Comparison of ENCODE assay signal across 8 cellular contexts in genomic region chr10:12068467-12069269, GRCh38. TPM values are rescaled to one million over a fixed set of nuclear protein-coding genes. Genes with fewer than 3 reads are reported as not detected.
A peak's percentile ranks its signal among the peaks of the same experiment; 100 is the strongest.
DNase-seq lines count a peak whose midpoint lies in the region; TF ChIP-seq lines count a peak whose summit lies in the region.

Gene DHTKD1, plus strand, starts transcription at chr10:12068954. Its CDS starts 80 bp downstream, at chr10:12069034.

- peaks cover 19% of the 10 kb centered on the region for H3K4me1 Mint-ChIP-seq in neural crest cell

- H3K4me3 ChIP-seq in HAP-1 (peak within 1 kb of the TSS; percentile 98), MM.1S (ENCODE audit: low read length) (peak within 1 kb of the TSS; percentile 89), fibroblast of villous mesenchyme (ENCODE audit: low read depth, low read length) (peak within 1 kb of the TSS; percentile 73), stomach smooth muscle (ENCODE audit: low read length in 2 of 2) (peak within 1 kb of the TSS; percentile 82 to 92)

- no peaks in the 10 kb centered on the region for H3K9me2 ChIP-seq in MM.1S (replicated peaks; ENCODE audit: insufficient read depth, low read length)

- 0 out of 2 replicates have a peak, but pooled peaks cover 5% of the 10 kb centered on the region for H3F3A ChIP-seq in MM.1S (ENCODE audit: insufficient read depth, low read length)

- no peaks in the 10 kb centered on the region for H3K27me3 Mint-ChIP-seq in neural crest cell (ENCODE audit: low read depth)

- H3K36me3 Mint-ChIP-seq in neural crest cell (ENCODE audit: low read depth) = no peaks in the 10 kb centered on the region

- peaks cover 23% of the 10 kb centered on the region for H3K79me2 ChIP-seq in MM.1S (ENCODE audit: low read length)

- peaks cover 3% of the 10 kb centered on the region for H3K9me3 Mint-ChIP-seq in neural crest cell

- peak within 1 kb of the TSS; percentile 90 for H3K4me3 Mint-ChIP-seq in neural crest cell

- peak within 1 kb of the TSS; percentile 69 for H3K4me2 ChIP-seq in MM.1S (ENCODE audit: low read depth, low read length)

- no peaks in the 10 kb centered on the region for H3K9me3 ChIP-seq in HAP-1
- no peaks in the 10 kb centered on the region for H3K9me3 ChIP-seq in MM.1S (replicated peaks; ENCODE audit: insufficient read depth, low read length)
- H3K9me3 ChIP-seq in stomach smooth muscle (ENCODE audit: control insufficient read depth in 2 of 2, low read length in 2 of 2) = no peaks in the 10 kb centered on the region

- peak within 1 kb of the TSS; percentile 52; the same call in 1 of the 2 replicates for H3K27ac ChIP-seq in MM.1S (ENCODE audit: low read length)
- H3K27ac ChIP-seq in stomach smooth muscle (ENCODE audit: low read length) = peak within 1 kb of the TSS; percentile 66

- TF ChIP-seq CTCF in MM.1S (IDR thresholded peaks at IDR 0.05; ENCODE audit: low read length) = peak; percentile 18
- TF ChIP-seq CTCF in fibroblast of villous mesenchyme (IDR thresholded peaks at IDR 0.05; ENCODE audit: insufficient read depth, low read depth, low read length) = peak; percentile 39
- peak; percentile 59 for TF ChIP-seq CTCF in neural crest cell (conservative IDR thresholded peaks at IDR 0.05)

- H2AFZ ChIP-seq in MM.1S (ENCODE audit: low read length) = peak within 1 kb of the TSS; percentile 86

- H3K36me3 ChIP-seq in HAP-1 (replicated peaks) (no peaks in the 10 kb centered on the region; the same call in 1 of the 2 replicates), MM.1S (replicated peaks; ENCODE audit: insufficient read depth, low read length) (no peaks in the 10 kb centered on the region), stomach smooth muscle (ENCODE audit: control insufficient read depth in 2 of 2, insufficient read depth in 2 of 2, low read length in 2 of 2) (no peaks in the 10 kb centered on the region)

- peak within 1 kb of the TSS; percentile 91 for H3K9ac ChIP-seq in MM.1S (ENCODE audit: low read length)
- peak within 1 kb of the TSS; percentile 74 to 80 for H3K9ac ChIP-seq in stomach smooth muscle (ENCODE audit: low read length in 2 of 2)

- DNase-seq in GDM1 (lab: John Stamatoyannopoulos, UW) (peak; percentile 98), HAP-1 (ENCODE audit: low spot score in 2 of 2) (peak; percentile 97 to 100), MM.1S (peak; percentile 98), SIG-M5 (lab: John Stamatoyannopoulos, UW) (peak; percentile 80), activated gamma-delta T cell treated with Interleukin-2 at 50 U/mL for 16 hours (peak; percentile 98), fibroblast of villous mesenchyme (ENCODE audit: low read depth) (peak; percentile 98), neural crest cell (ENCODE audit: low read depth, low spot score) (peak; percentile 99)

- in situ Hi-C loops in HAP-1 (cut with MboI; ENCODE audit: low sequenced_read_pairs) = no loop called here

- H3K4me1 ChIP-seq in HAP-1 = peaks cover 20% of the 10 kb centered on the region
- H3K4me1 ChIP-seq in MM.1S (ENCODE audit: low read length) = no peaks in the 10 kb centered on the region
- peaks cover 6% of the 10 kb centered on the region for H3K4me1 ChIP-seq in stomach smooth muscle (ENCODE audit: control insufficient read depth, insufficient read depth, low read length)

- H3K27me3 ChIP-seq in HAP-1 (ENCODE audit: low read depth) = no peaks in the 10 kb centered on the region
- no peaks in the 10 kb centered on the region for H3K27me3 ChIP-seq in MM.1S (replicated peaks; ENCODE audit: insufficient read depth, low read length)
- H3K27me3 ChIP-seq in stomach smooth muscle (ENCODE audit: control insufficient read depth in 1 of 2, insufficient read depth in 2 of 2, low read length in 2 of 2) = no peaks in the 10 kb centered on the region

- H3K27ac Mint-ChIP-seq in neural crest cell (ENCODE audit: unreplicated experiment) = peak within 1 kb of the TSS; percentile 97

- no peaks in the 10 kb centered on the region for H4K20me1 ChIP-seq in MM.1S (ENCODE audit: insufficient read depth, low read length)

RNA-seq across cellular contexts. Expression of gene DHTKD1, which starts in this region (rescaled TPM):
- 20.6 and 30.7 TPM in 2 replicates for total RNA-seq in fibroblast of villous mesenchyme
- 55.3 and 56.1 TPM in 2 replicates for total RNA-seq in neural crest cell

Comparison
In these comparisons a context has a peak if more than half of its experiments do, and no peak if none do; other contexts are left out.
1. Peak in every context shown above with its lines: DNase-seq, H3K4me3 ChIP-seq and H3K27ac ChIP-seq.